8 cellular contexts compared by ENCODE assay signal in the genomic region with DNA sequence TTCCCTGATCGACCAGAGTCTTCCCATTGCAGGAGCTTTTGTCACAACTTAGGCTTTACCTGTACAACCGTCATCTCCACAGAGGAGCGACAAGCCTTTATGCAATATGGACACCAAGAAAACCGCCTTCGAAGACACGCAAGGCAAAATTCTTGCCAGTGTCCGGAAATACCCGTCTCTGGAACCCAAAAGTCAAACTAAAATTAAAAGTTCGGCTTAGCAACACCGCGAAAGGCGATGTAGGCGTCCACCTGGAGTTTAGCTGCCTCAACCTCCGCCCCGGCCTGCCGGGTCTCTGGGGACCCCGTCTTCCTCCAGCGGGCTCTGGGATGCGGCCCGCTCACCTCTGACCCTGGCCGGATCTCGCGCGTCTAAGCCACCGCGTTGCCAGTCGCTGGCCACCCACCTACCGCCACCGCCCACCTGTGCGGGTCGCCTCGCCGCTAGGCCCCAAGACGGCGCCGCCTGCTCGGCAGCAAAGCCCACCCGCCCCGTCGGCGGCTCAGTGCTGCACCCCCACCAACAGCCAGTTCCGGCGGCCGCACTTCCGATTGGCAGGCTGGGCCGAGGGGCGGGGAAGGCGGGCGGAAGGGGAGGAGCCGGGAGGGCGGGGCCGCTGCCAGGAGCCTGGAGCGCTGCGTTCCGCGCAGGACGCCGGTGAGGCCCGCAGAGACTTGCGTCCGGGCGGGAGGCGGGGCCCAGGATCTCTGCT. TPM values are rescaled to one million over a fixed set of nuclear protein-coding genes. Genes with fewer than 3 reads are reported as not detected.
DNase-seq lines count a peak whose midpoint lies in the region; TF ChIP-seq lines count a peak whose summit lies in the region.

TSS of gene SUPT20H (minus strand) at position 553 of the 712 bp plus-strand sequence. CDS start 8,198 bp downstream, outside the sequence.

- DNase-seq in COLO829 (ENCODE audit: low spot score) (peak; percentile 72), GM20000 (ENCODE audit: low spot score) (peak; percentile 95), HS-5 (ENCODE audit: low read depth) (peak; percentile 29), NOMO-1 (lab: John Stamatoyannopoulos, UW; ENCODE audit: unreplicated experiment in 2 of 2) (peak; percentile 82 to 91), medulla oblongata (ENCODE audit: extremely low spot score) (peak; percentile 92)
- peak; percentile 90 for DNase-seq in effector CD8-positive, alpha-beta T cell (lab: John Stamatoyannopoulos, UW)
- peak; percentile 87 to 93 (median 88) for DNase-seq in stimulated activated CD4-positive, alpha-beta T cell treated with anti-CD3 and anti-CD28 coated beads, TNF-alpha, amount 100 ng/mL, for 48 hours (ENCODE audit: low read depth in 3 of 3)

- CTCF ChIA-PET in activated CD8-positive, alpha-beta memory T cell treated with anti-CD3 and anti-CD28 coated beads for 36 hours (lab: Charles Lee), result no interaction called here

- POLR2A ChIA-PET in activated CD8-positive, alpha-beta memory T cell treated with anti-CD3 and anti-CD28 coated beads for 36 hours (lab: Charles Lee), result no interaction called here

- TF ChIP-seq CTCF in GM20000 (IDR thresholded peaks at IDR 0.05; ENCODE audit: extremely low read depth, missing control alignments), result no peak

RNA-seq across cellular contexts. Expression of gene SUPT20H, which starts in this region (rescaled TPM):
- 10 to 100 TPM; 49.1 to 49.8 TPM for total RNA-seq in activated CD8-positive, alpha-beta memory T cell treated with anti-CD3 and anti-CD28 coated beads for 36 hours

Comparison
In these comparisons a context has a peak if more than half of its experiments do, and no peak if none do; other contexts are left out.
1. Peak in every context shown above with its lines: DNase-seq.
2. DNase-seq: peak in every context shown above with its lines; median percentile 95 in GM20000; 92 in medulla oblongata; 90 in effector CD8-positive, alpha-beta T cell; 88 in stimulated activated CD4-positive, alpha-beta T cell treated with anti-CD3 and anti-CD28 coated beads, TNF-alpha, amount 100 ng/mL, for 48 hours; 86 in NOMO-1; 72 in COLO829; 29 in HS-5.